In genomic region chr11:5171856-5172255, GRCh38 we compare ENCODE assay signal across 9 cellular contexts. TPM values are rescaled to one million over a fixed set of nuclear protein-coding genes. Genes with fewer than 3 reads are reported as not detected.
"Had no signal": no experiment of that assay in that cellular context is flagged by ENCODE, and none has a peak within 500 bp of the region (broad histone marks: within the 10 kb centered on the region; RNA-seq: fewer than 3 reads in every experiment).

No MANE protein-coding gene starts in this region.

- H3K27me3 Mint-ChIP-seq: IgD-negative memory B cell had no signal

- DNase-seq: IMR-90, KBM-7, KG1 had no signal

- ATAC-seq: HepG2 had no signal

- H3K4me1 Mint-ChIP-seq: IgD-negative memory B cell had no signal

- H3K27ac Mint-ChIP-seq: IgD-negative memory B cell had no signal

- H3K4me3 Mint-ChIP-seq: IgD-negative memory B cell had no signal

- FAIRE-seq: HepG2, HTR-8/SVneo had no signal

- H3K27ac ChIP-seq: HL-60 had no signal

- H3K36me3 Mint-ChIP-seq: IgD-negative memory B cell had no signal

RNA-seq across cellular contexts. Expression of gene OR52A1, which starts 17.3 kb away (rescaled TPM):
- total RNA-seq: HepG2, HT-29, HT1080, IMR-90 had no signal
- polyA plus RNA-seq: HepG2, IgD-negative memory B cell, IMR-90 had no signal

RNA-seq across cellular contexts. Expression of gene OR51V1, which starts 28.6 kb away (rescaled TPM):
- total RNA-seq: HepG2, HT-29, HT1080, IMR-90 had no signal
- polyA plus RNA-seq: HepG2, IgD-negative memory B cell, IMR-90 had no signal

RNA-seq across cellular contexts. Expression of gene OR52A5, which starts 33.7 kb away (rescaled TPM):
- total RNA-seq: HepG2, HT-29, HT1080, IMR-90 had no signal
- polyA plus RNA-seq: HepG2, IgD-negative memory B cell, IMR-90 had no signal

RNA-seq across cellular contexts. Expression of gene HBB, which starts 55.0 kb away (rescaled TPM):
- total RNA-seq: HepG2, HT-29, HT1080, IMR-90 had no signal
- polyA plus RNA-seq: HepG2 had no signal
